In the genomic region with DNA sequence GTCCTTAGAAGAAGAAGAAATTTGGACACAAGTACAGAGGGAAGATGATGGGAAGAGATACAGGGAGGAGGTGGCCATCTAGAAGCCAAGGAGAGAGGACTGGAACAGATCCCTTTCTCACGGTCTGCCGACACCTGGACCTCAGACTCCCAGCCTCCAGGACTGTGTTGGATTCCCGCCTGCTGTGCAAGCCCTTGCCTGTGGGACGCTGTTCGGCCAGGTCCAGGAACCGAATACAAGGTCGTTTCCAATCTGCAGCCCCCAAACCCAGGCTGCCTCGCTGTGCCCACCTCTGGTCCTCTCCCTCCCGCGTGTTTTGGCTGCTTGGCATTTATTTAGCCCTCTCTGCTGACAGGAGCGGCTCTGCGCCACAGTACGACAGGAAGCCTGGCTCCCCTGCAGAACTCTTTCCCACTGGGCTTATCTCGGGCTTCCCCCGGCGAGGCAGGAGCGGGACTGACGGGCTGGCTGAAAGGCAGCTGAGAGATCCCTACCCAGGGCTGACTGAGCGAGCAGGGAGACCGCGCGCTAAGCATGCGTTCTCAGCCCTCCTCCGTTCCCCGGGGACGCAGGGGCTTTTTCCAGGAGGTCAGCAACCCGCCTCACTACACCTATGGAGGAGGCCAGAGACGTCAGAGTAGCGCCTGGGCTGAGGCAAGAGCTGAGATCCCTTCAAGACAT, we compare ENCODE assay signal across 14 cellular contexts.
DNase-seq lines count a peak whose midpoint lies in the region; ATAC-seq, FAIRE-seq and TF ChIP-seq lines count a peak whose summit lies in the region.
"Had no signal": no experiment of that assay in that cellular context is flagged by ENCODE, and none has a peak within 500 bp of the region (broad histone marks: within the 10 kb centered on the region; RNA-seq: fewer than 3 reads in every experiment).

No MANE protein-coding gene starts in this region.

- intact Hi-C loops in K562 (cut with micrococcal nuclease) (no loop called here), left cardiac atrium (cut with DNase I) (no loop called here)
- intact Hi-C loops in activated T-helper 2 cell treated with anti-CD3 and anti-CD28 coated beads, Interferon-gamma antibody, Interleukin-2, Interleukin-4, amounts not matched to agents 10 μg/mL and 5 μg/mL and 100 μg/mL, durations not matched to agents 14 hours and 24 hours and 36 hours (cut with micrococcal nuclease), result no loop called here

- in situ Hi-C loops in K562 (cut with MboI), result no loop called here

- CTCF ChIA-PET in K562 (lab: Yijun Ruan, JAX; ENCODE audit: low intra/inter-chr PET ratio), result no interaction called here

- no peaks in the 10 kb centered on the region for H3K9me3 Mint-ChIP-seq in activated T-helper 2 cell treated with anti-CD3 and anti-CD28 coated beads, Interferon-gamma antibody, Interleukin-2, Interleukin-4, amounts not matched to agents 10 μg/mL and 5 μg/mL and 100 μg/mL, durations not matched to agents 14 hours and 24 hours and 36 hours

- H3K4me1 Mint-ChIP-seq in activated T-helper 2 cell treated with anti-CD3 and anti-CD28 coated beads, Interferon-gamma antibody, Interleukin-2, Interleukin-4, amounts not matched to agents 10 μg/mL and 5 μg/mL and 100 μg/mL, durations not matched to agents 14 hours and 24 hours and 36 hours (ENCODE audit: low read depth), result no peaks in the 10 kb centered on the region

- peak overlapping the region; percentile 66 for H3K18ac ChIP-seq in neuronal stem cell (ENCODE audit: low read length)

- H2AK5ac ChIP-seq in neuronal stem cell (ENCODE audit: low read depth, low read length), result no peak overlapping the region

- WGBS in K562 (ENCODE audit: insufficient coverage, low coverage, missing lambda C conversion rate), result under 1% methylated on average over 29 of the region's 29 CpGs
- WGBS in neuronal stem cell (ENCODE audit: extremely low coverage in 2 of 2, insufficient read length in 2 of 2, insufficient replicate concordance in 1 of 2), 2 donors, result no CpG with 5 or more reads among the region's 29 CpGs

- no peak overlapping the region for H2BK12ac ChIP-seq in neuronal stem cell (ENCODE audit: low read length)

- no peaks in the 10 kb centered on the region for H3K27me3 ChIP-seq in H7 (ENCODE audit: control insufficient read depth, insufficient read depth, low read length)
- peaks cover 20 to 35% of the 10 kb centered on the region in 2 experiments; a peak in 3 of 5 replicates for H3K27me3 ChIP-seq in K562 (ENCODE audit: control insufficient read depth in 2 of 2, insufficient read depth in 2 of 2, low read length in 2 of 2)
- no peaks in the 10 kb centered on the region for H3K27me3 ChIP-seq in neuronal stem cell (ENCODE audit: control insufficient read depth in 3 of 3, insufficient read depth in 3 of 3, low read depth in 1 of 3, low read length in 3 of 3)

- peak; percentile 51 for DNase-seq in H7
- DNase-seq in K562 (ENCODE audit: extremely low read depth in 1 of 4, low spot score in 3 of 4), result no peak
- DNase-seq in left cardiac atrium, result peak; percentile 51
- no peak for DNase-seq in neuronal stem cell (ENCODE audit: low spot score)
- DNase-seq in activated T-helper 2 cell treated with anti-CD3 and anti-CD28 coated beads, Interferon-gamma antibody, Interleukin-2, Interleukin-4, amounts not matched to agents 10 μg/mL and 5 μg/mL and 100 μg/mL, durations not matched to agents 14 hours and 24 hours and 36 hours (ENCODE audit: low spot score), result no peak
- no peak for DNase-seq in GDM1 (lab: John Stamatoyannopoulos, UW)
- DNase-seq: COR-L47, KG1, NCI-H1436, NCI-H2081 treated with DMSO at 0.1 percent for 48 hours, NCI-H510A treated with DMSO at 0.1 percent for 48 hours had no signal

- H3K9ac ChIP-seq in K562 (ENCODE audit: insufficient read depth in 1 of 2, low read depth in 2 of 2, low read length in 2 of 2) (no peak overlapping the region), neuronal stem cell (ENCODE audit: low read depth, low read length, poor library complexity) (peak overlapping the region; percentile 1)

- FAIRE-seq in K562 (lab: Jason Lieb, UNC), result no peak

- H3K4me2 ChIP-seq in K562 (ENCODE audit: insufficient read depth, low read length) (no peak overlapping the region), neuronal stem cell (ENCODE audit: insufficient read depth, low read length, poor library complexity, severe bottlenecking) (no peak overlapping the region)

- H3K4me3 ChIP-seq in H7 (ENCODE audit: insufficient read depth, low read depth, low read length) (no peak overlapping the region), K562 (no peak overlapping the region), neuronal stem cell (ENCODE audit: low read length in 2 of 2) (no peak overlapping the region)
- H3K4me3 ChIP-seq: SK-N-MC had no signal

- no peak overlapping the region for H3K4ac ChIP-seq in neuronal stem cell (ENCODE audit: low read length)

- H3K27ac Mint-ChIP-seq in activated T-helper 2 cell treated with anti-CD3 and anti-CD28 coated beads, Interferon-gamma antibody, Interleukin-2, Interleukin-4, amounts not matched to agents 10 μg/mL and 5 μg/mL and 100 μg/mL, durations not matched to agents 14 hours and 24 hours and 36 hours, result no peak overlapping the region

- no peak for TF ChIP-seq CTCF in K562 (IDR thresholded peaks at IDR 0.05 in 2 of 3, conservative IDR thresholded peaks at IDR 0.05 in 1 of 3; ENCODE audit: insufficient read depth in 2 of 3, low read depth in 1 of 3, low read length in 3 of 3)

- no peaks in the 10 kb centered on the region for H3K9me1 ChIP-seq in K562 (ENCODE audit: control insufficient read depth, insufficient read depth, low read length)

- H3K79me2 ChIP-seq in K562 (ENCODE audit: control insufficient read depth, insufficient read depth, low read length), result no peaks in the 10 kb centered on the region

- H3K4me3 Mint-ChIP-seq in activated T-helper 2 cell treated with anti-CD3 and anti-CD28 coated beads, Interferon-gamma antibody, Interleukin-2, Interleukin-4, amounts not matched to agents 10 μg/mL and 5 μg/mL and 100 μg/mL, durations not matched to agents 14 hours and 24 hours and 36 hours (ENCODE audit: low read depth), result no peak overlapping the region

- H3K36me3 ChIP-seq in H7 (replicated peaks; ENCODE audit: control insufficient read depth, insufficient read depth, low read length), result no peaks in the 10 kb centered on the region
- H3K36me3 ChIP-seq in K562 (ENCODE audit: control insufficient read depth, insufficient read depth, low read length), result no peaks in the 10 kb centered on the region
- H3K36me3 ChIP-seq in neuronal stem cell (replicated peaks in 1 of 2; ENCODE audit: control insufficient read depth in 2 of 2, insufficient read depth in 2 of 2, low read length in 2 of 2), result no peaks in the 10 kb centered on the region

- H3K36me3 Mint-ChIP-seq in activated T-helper 2 cell treated with anti-CD3 and anti-CD28 coated beads, Interferon-gamma antibody, Interleukin-2, Interleukin-4, amounts not matched to agents 10 μg/mL and 5 μg/mL and 100 μg/mL, durations not matched to agents 14 hours and 24 hours and 36 hours (ENCODE audit: low read depth), result no peaks in the 10 kb centered on the region

- no peak for TF ChIP-seq EP300 in K562 (IDR thresholded peaks at IDR 0.05; ENCODE audit: low read length)

- TF ChIP-seq RAD21 in K562 (CRISPR knock-in tag; conservative IDR thresholded peaks at IDR 0.05 in 1 of 2, IDR thresholded peaks at IDR 0.05 in 1 of 2), result no peak

- TF ChIP-seq POLR2A in K562 (conservative IDR thresholded peaks at IDR 0.05), result no peak

- no peak overlapping the region for H4K91ac ChIP-seq in neuronal stem cell (ENCODE audit: low read depth, low read length, poor library complexity)

- no peaks in the 10 kb centered on the region for H3K79me1 ChIP-seq in neuronal stem cell (ENCODE audit: low read depth, low read length)

- H3K27ac ChIP-seq in K562 (ENCODE audit: extremely low read depth, low read depth, low read length) (no peak overlapping the region), neuronal stem cell (replicated peaks; ENCODE audit: low read length) (no peak overlapping the region)
- H3K27ac ChIP-seq: SK-N-MC had no signal

- H2BK5ac ChIP-seq in neuronal stem cell (ENCODE audit: low read length), result no peak overlapping the region

- H3K9me3 ChIP-seq in K562 (replicated peaks; ENCODE audit: control insufficient read depth, insufficient read depth, low read depth, low read length) (no peaks in the 10 kb centered on the region), neuronal stem cell (replicated peaks in 1 of 2; ENCODE audit: control insufficient read depth in 2 of 2, insufficient read depth in 1 of 2, low read depth in 1 of 2, low read length in 2 of 2) (no peaks in the 10 kb centered on the region)

- H2AFZ ChIP-seq in K562 (ENCODE audit: low read depth, low read length) (no peak overlapping the region), neuronal stem cell (ENCODE audit: low read length) (no peak overlapping the region)

- no peak overlapping the region for H4K8ac ChIP-seq in neuronal stem cell (ENCODE audit: low read depth, low read length)

- H3K4me1 ChIP-seq in K562 (replicated peaks in 1 of 2; ENCODE audit: control insufficient read depth in 2 of 2, insufficient read depth in 2 of 2, low read length in 2 of 2), result peaks cover 0 to 3% of the 10 kb centered on the region in 2 experiments; a peak in 1 of 5 replicates
- peaks cover 0 to 5% of the 10 kb centered on the region in 2 donors for H3K4me1 ChIP-seq in neuronal stem cell (ENCODE audit: control insufficient read depth in 2 of 2, insufficient read depth in 1 of 2, low read depth in 1 of 2, low read length in 2 of 2)

- H4K20me1 ChIP-seq in K562 (replicated peaks; ENCODE audit: control insufficient read depth, insufficient read depth, low read length), result peaks cover 3% of the 10 kb centered on the region; the same call in 1 of the 2 replicates

- H2BK15ac ChIP-seq in neuronal stem cell (ENCODE audit: low read length), result no peak overlapping the region

- no TSS peak for BruUV-seq in K562 (replicated peaks; lab: Mats Ljungman, UMichigan)

- H3K23ac ChIP-seq in neuronal stem cell (ENCODE audit: low read depth, low read length, poor library complexity), result no peak overlapping the region

- peak overlapping the region; percentile 49 for H3K14ac ChIP-seq in neuronal stem cell (ENCODE audit: low read length)

- peaks cover 10% of the 10 kb centered on the region for H3K27me3 Mint-ChIP-seq in activated T-helper 2 cell treated with anti-CD3 and anti-CD28 coated beads, Interferon-gamma antibody, Interleukin-2, Interleukin-4, amounts not matched to agents 10 μg/mL and 5 μg/mL and 100 μg/mL, durations not matched to agents 14 hours and 24 hours and 36 hours (ENCODE audit: low read depth)

- POLR2A ChIA-PET in K562 (lab: Yijun Ruan, JAX), result no interaction called here

- ATAC-seq in K562, result peak; percentile 33; the same call in 1 of the 3 replicates
- ATAC-seq in left cardiac atrium, result peak; percentile 67
- ATAC-seq in GM18520 (IDR thresholded peaks at IDR 0.05; ENCODE audit: unreplicated experiment), result no peak
- ATAC-seq: HCT116 had no signal

- H2BK120ac ChIP-seq in neuronal stem cell (ENCODE audit: low read depth, low read length), result no peak overlapping the region

TF ChIP-seq in K562, 482 proteins besides CTCF, POLR2A, EP300 and RAD21 (continues in another document):
- no peak for TF ChIP-seq SRSF1 (IDR thresholded peaks at IDR 0.05; ENCODE audit: low read depth, low read length)

Comparison
In these comparisons a context has a peak if more than half of its experiments do, and no peak if none do; other contexts are left out.
1. DNase-seq: peak in H7 (single experiment) and left cardiac atrium (single experiment); none in K562 (0 of 4), neuronal stem cell (single experiment), activated T-helper 2 cell treated with anti-CD3 and anti-CD28 coated beads, Interferon-gamma antibody, Interleukin-2, Interleukin-4, amounts not matched to agents 10 μg/mL and 5 μg/mL and 100 μg/mL, durations not matched to agents 14 hours and 24 hours and 36 hours (single experiment) and GDM1 (single experiment).